In the genomic region with DNA sequence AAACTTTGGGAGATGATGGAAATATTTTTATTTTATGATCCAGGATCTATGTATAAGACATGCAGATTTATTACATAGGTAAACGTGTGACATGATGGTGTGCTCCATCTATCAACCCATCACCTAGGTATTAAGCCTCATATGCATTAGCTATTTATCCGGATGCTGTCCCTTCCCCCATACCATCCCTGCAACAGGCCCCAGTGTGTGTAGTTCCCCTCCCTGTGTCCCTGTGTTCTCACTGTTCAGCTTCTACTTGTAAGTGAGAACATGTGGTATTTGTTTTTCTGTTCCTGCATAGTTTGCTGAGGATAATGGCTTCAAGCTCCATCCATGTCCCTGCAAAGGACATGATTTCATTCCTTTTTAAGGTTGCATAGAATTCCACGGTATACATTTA, we compare ENCODE assay signal across 1 cellular context.
TF ChIP-seq lines count a peak whose summit lies in the region.

No MANE protein-coding gene starts in this region.

TF ChIP-seq in HepG2, 621 proteins besides CTCF, POLR2A, EP300 and RAD21:
- TF ChIP-seq, protein P1, sequence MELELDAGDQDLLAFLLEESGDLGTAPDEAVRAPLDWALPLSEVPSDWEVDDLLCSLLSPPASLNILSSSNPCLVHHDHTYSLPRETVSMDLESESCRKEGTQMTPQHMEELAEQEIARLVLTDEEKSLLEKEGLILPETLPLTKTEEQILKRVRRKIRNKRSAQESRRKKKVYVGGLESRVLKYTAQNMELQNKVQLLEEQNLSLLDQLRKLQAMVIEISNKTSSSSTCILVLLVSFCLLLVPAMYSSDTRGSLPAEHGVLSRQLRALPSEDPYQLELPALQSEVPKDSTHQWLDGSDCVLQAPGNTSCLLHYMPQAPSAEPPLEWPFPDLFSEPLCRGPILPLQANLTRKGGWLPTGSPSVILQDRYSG (CRISPR knock-in tag; IDR thresholded peaks at IDR 0.05), result no peak
- TF ChIP-seq STAT5B (CRISPR knock-in tag; IDR thresholded peaks at IDR 0.05) (no peak), HDAC2 (CRISPR knock-in tag; IDR thresholded peaks at IDR 0.05) (no peak), ZNF343 (CRISPR knock-in tag; IDR thresholded peaks at IDR 0.05) (no peak), SIX1 (CRISPR knock-in tag; IDR thresholded peaks at IDR 0.05; ENCODE audit: borderline replicate concordance) (no peak), HNRNPLL (IDR thresholded peaks at IDR 0.05; ENCODE audit: low read depth, low read length, poor library complexity, severe bottlenecking) (no peak), SRF (IDR thresholded peaks at IDR 0.05; ENCODE audit: low read depth, low read length) (no peak), SPEN (CRISPR knock-in tag; IDR thresholded peaks at IDR 0.05; ENCODE audit: low read depth) (no peak), RFXAP (CRISPR knock-in tag; IDR thresholded peaks at IDR 0.05; ENCODE audit: borderline replicate concordance) (no peak), ARID2 (CRISPR knock-in tag; IDR thresholded peaks at IDR 0.05; ENCODE audit: borderline replicate concordance) (no peak), FOXC1 (CRISPR knock-in tag; IDR thresholded peaks at IDR 0.05; ENCODE audit: borderline replicate concordance) (no peak), FOXO1 (CRISPR knock-in tag; IDR thresholded peaks at IDR 0.05) (no peak), ZNF441 (CRISPR knock-in tag; IDR thresholded peaks at IDR 0.05; ENCODE audit: borderline replicate concordance) (no peak)
- TF ChIP-seq, protein P2, sequence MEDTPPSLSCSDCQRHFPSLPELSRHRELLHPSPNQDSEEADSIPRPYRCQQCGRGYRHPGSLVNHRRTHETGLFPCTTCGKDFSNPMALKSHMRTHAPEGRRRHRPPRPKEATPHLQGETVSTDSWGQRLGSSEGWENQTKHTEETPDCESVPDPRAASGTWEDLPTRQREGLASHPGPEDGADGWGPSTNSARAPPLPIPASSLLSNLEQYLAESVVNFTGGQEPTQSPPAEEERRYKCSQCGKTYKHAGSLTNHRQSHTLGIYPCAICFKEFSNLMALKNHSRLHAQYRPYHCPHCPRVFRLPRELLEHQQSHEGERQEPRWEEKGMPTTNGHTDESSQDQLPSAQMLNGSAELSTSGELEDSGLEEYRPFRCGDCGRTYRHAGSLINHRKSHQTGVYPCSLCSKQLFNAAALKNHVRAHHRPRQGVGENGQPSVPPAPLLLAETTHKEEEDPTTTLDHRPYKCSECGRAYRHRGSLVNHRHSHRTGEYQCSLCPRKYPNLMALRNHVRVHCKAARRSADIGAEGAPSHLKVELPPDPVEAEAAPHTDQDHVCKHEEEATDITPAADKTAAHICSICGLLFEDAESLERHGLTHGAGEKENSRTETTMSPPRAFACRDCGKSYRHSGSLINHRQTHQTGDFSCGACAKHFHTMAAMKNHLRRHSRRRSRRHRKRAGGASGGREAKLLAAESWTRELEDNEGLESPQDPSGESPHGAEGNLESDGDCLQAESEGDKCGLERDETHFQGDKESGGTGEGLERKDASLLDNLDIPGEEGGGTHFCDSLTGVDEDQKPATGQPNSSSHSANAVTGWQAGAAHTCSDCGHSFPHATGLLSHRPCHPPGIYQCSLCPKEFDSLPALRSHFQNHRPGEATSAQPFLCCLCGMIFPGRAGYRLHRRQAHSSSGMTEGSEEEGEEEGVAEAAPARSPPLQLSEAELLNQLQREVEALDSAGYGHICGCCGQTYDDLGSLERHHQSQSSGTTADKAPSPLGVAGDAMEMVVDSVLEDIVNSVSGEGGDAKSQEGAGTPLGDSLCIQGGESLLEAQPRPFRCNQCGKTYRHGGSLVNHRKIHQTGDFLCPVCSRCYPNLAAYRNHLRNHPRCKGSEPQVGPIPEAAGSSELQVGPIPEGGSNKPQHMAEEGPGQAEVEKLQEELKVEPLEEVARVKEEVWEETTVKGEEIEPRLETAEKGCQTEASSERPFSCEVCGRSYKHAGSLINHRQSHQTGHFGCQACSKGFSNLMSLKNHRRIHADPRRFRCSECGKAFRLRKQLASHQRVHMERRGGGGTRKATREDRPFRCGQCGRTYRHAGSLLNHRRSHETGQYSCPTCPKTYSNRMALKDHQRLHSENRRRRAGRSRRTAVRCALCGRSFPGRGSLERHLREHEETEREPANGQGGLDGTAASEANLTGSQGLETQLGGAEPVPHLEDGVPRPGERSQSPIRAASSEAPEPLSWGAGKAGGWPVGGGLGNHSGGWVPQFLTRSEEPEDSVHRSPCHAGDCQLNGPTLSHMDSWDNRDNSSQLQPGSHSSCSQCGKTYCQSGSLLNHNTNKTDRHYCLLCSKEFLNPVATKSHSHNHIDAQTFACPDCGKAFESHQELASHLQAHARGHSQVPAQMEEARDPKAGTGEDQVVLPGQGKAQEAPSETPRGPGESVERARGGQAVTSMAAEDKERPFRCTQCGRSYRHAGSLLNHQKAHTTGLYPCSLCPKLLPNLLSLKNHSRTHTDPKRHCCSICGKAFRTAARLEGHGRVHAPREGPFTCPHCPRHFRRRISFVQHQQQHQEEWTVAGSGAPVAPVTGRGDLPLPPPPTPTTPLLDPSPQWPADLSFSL (CRISPR knock-in tag; IDR thresholded peaks at IDR 0.05), result no peak
- TF ChIP-seq, protein P3, sequence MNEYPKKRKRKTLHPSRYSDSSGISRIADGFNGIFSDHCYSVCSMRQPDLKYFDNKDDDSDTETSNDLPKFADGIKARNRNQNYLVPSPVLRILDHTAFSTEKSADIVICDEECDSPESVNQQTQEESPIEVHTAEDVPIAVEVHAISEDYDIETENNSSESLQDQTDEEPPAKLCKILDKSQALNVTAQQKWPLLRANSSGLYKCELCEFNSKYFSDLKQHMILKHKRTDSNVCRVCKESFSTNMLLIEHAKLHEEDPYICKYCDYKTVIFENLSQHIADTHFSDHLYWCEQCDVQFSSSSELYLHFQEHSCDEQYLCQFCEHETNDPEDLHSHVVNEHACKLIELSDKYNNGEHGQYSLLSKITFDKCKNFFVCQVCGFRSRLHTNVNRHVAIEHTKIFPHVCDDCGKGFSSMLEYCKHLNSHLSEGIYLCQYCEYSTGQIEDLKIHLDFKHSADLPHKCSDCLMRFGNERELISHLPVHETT (CRISPR knock-in tag; conservative IDR thresholded peaks at IDR 0.05), result no peak
- TF ChIP-seq, protein P4, sequence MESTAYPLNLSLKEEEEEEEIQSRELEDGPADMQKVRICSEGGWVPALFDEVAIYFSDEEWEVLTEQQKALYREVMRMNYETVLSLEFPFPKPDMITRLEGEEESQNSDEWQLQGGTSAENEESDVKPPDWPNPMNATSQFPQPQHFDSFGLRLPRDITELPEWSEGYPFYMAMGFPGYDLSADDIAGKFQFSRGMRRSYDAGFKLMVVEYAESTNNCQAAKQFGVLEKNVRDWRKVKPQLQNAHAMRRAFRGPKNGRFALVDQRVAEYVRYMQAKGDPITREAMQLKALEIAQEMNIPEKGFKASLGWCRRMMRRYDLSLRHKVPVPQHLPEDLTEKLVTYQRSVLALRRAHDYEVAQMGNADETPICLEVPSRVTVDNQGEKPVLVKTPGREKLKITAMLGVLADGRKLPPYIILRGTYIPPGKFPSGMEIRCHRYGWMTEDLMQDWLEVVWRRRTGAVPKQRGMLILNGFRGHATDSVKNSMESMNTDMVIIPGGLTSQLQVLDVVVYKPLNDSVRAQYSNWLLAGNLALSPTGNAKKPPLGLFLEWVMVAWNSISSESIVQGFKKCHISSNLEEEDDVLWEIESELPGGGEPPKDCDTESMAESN (CRISPR knock-in tag; conservative IDR thresholded peaks at IDR 0.05), result no peak
- TF ChIP-seq, protein P5, sequence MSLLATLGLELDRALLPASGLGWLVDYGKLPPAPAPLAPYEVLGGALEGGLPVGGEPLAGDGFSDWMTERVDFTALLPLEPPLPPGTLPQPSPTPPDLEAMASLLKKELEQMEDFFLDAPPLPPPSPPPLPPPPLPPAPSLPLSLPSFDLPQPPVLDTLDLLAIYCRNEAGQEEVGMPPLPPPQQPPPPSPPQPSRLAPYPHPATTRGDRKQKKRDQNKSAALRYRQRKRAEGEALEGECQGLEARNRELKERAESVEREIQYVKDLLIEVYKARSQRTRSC (CRISPR knock-in tag; IDR thresholded peaks at IDR 0.05; ENCODE audit: low read depth), result no peak
- TF ChIP-seq, protein P6, sequence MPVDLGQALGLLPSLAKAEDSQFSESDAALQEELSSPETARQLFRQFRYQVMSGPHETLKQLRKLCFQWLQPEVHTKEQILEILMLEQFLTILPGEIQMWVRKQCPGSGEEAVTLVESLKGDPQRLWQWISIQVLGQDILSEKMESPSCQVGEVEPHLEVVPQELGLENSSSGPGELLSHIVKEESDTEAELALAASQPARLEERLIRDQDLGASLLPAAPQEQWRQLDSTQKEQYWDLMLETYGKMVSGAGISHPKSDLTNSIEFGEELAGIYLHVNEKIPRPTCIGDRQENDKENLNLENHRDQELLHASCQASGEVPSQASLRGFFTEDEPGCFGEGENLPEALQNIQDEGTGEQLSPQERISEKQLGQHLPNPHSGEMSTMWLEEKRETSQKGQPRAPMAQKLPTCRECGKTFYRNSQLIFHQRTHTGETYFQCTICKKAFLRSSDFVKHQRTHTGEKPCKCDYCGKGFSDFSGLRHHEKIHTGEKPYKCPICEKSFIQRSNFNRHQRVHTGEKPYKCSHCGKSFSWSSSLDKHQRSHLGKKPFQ (CRISPR knock-in tag; IDR thresholded peaks at IDR 0.05; ENCODE audit: insufficient replicate concordance), result no peak
- TF ChIP-seq, protein P7, sequence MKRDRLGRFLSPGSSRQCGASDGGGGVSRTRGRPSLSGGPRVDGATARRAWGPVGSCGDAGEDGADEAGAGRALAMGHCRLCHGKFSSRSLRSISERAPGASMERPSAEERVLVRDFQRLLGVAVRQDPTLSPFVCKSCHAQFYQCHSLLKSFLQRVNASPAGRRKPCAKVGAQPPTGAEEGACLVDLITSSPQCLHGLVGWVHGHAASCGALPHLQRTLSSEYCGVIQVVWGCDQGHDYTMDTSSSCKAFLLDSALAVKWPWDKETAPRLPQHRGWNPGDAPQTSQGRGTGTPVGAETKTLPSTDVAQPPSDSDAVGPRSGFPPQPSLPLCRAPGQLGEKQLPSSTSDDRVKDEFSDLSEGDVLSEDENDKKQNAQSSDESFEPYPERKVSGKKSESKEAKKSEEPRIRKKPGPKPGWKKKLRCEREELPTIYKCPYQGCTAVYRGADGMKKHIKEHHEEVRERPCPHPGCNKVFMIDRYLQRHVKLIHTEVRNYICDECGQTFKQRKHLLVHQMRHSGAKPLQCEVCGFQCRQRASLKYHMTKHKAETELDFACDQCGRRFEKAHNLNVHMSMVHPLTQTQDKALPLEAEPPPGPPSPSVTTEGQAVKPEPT (CRISPR knock-in tag; IDR thresholded peaks at IDR 0.05; ENCODE audit: low read depth), result no peak
- TF ChIP-seq, protein P8, sequence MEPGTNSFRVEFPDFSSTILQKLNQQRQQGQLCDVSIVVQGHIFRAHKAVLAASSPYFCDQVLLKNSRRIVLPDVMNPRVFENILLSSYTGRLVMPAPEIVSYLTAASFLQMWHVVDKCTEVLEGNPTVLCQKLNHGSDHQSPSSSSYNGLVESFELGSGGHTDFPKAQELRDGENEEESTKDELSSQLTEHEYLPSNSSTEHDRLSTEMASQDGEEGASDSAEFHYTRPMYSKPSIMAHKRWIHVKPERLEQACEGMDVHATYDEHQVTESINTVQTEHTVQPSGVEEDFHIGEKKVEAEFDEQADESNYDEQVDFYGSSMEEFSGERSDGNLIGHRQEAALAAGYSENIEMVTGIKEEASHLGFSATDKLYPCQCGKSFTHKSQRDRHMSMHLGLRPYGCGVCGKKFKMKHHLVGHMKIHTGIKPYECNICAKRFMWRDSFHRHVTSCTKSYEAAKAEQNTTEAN (CRISPR knock-in tag; conservative IDR thresholded peaks at IDR 0.05), result no peak
